In genomic region chr14:91613459-91614145, GRCh38 we compare ENCODE assay signal across 1 cellular context.
TF ChIP-seq lines count a peak whose summit lies in the region.

No MANE protein-coding gene starts in this region.

TF ChIP-seq in GM23338, 12 proteins besides CTCF, POLR2A, EP300 and RAD21 (continued from another document):
- TF ChIP-seq ZNF462 (CRISPR knock-in tag; IDR thresholded peaks at IDR 0.05) (no peak), EZH2 (IDR thresholded peaks at IDR 0.05; ENCODE audit: low read depth, unreplicated experiment) (no peak), ETS1 (IDR thresholded peaks at IDR 0.05) (no peak), EZH2phosphoT487 (IDR thresholded peaks at IDR 0.05; ENCODE audit: unreplicated experiment) (no peak), STAT1 (IDR thresholded peaks at IDR 0.05; ENCODE audit: unreplicated experiment) (no peak), ZNF331 (CRISPR knock-in tag; IDR thresholded peaks at IDR 0.05; ENCODE audit: low read depth) (no peak), JUNB (IDR thresholded peaks at IDR 0.05; ENCODE audit: unreplicated experiment) (no peak), POLR2AphosphoS5 (IDR thresholded peaks at IDR 0.05; ENCODE audit: low read depth) (no peak)
